In genomic region chr7:47783456-47784240, GRCh38 we compare ENCODE assay signal across 1 cellular context.
TF ChIP-seq lines count a peak whose summit lies in the region.

No MANE protein-coding gene starts in this region.

TF ChIP-seq in GM23338, 12 proteins besides CTCF, POLR2A, EP300 and RAD21 (continued from another document):
- TF ChIP-seq STAT1 (IDR thresholded peaks at IDR 0.05; ENCODE audit: unreplicated experiment) (no peak), ZNF331 (CRISPR knock-in tag; IDR thresholded peaks at IDR 0.05; ENCODE audit: low read depth) (no peak), EZH2 (IDR thresholded peaks at IDR 0.05; ENCODE audit: low read depth, unreplicated experiment) (no peak), CREB1 (CRISPR knock-in tag; IDR thresholded peaks at IDR 0.05; ENCODE audit: low read depth) (no peak), POLR2AphosphoS5 (IDR thresholded peaks at IDR 0.05; ENCODE audit: low read depth) (no peak), REST (IDR thresholded peaks at IDR 0.05; ENCODE audit: unreplicated experiment) (no peak)
